ENCODE assay signal across 7 cellular contexts in genomic region chr2:9958057-9958456, GRCh38.
"Had no signal": no experiment of that assay in that cellular context is flagged by ENCODE, and none has a peak within 500 bp of the region (broad histone marks: within the 10 kb centered on the region; RNA-seq: fewer than 3 reads in every experiment).

No MANE protein-coding gene starts in this region.

- H3K27ac ChIP-seq: HL-60 had no signal

- ATAC-seq: GM23338 had no signal

- H3K9me3 Mint-ChIP-seq: GM23338, H9 had no signal

- H3K4me3 ChIP-seq: GM23338 had no signal

- FAIRE-seq: H1, H54 had no signal

- H3K4me3 Mint-ChIP-seq: GM23338, H9 had no signal

- H3K27ac Mint-ChIP-seq: GM23338, H9 had no signal

- H3K4me2 ChIP-seq: GM23338 had no signal

- DNase-seq: H9, HCEC 1CT, IMR-90 had no signal

- H2AFZ ChIP-seq: GM23338 had no signal
